Comparison of ENCODE assay signal across 22 cellular contexts in the genomic region with DNA sequence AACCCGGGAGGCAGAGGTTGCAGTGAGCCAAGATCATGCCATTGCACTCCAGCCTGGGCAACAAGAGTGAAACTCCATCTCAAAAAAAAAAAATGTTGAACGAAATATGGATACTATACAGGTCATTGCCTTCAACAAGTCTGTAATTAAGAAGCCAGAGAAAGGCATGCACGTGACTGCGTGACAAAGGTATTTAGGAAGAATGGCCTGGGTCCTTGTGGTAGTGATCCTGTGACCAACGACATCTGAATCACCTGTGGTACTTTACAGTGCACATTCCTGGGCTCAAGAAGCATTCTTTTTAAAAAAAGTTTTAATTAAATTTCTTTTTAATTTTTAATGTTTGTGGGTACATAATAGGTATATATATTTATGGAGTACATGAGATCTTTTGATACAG.
"Had no signal": no experiment of that assay in that cellular context is flagged by ENCODE, and none has a peak within 500 bp of the region (broad histone marks: within the 10 kb centered on the region; RNA-seq: fewer than 3 reads in every experiment).

No MANE protein-coding gene starts in this region.

- H3K27ac ChIP-seq: coronary artery, foreskin keratinocyte, left ventricle myocardium inferior, parathyroid adenoma, prostate gland, skin epidermis, testis, tibial nerve had no signal

- H3K9me3 ChIP-seq: prostate gland, testis had no signal

- ATAC-seq: foreskin keratinocyte; left cardiac atrium; naive thymus-derived CD4-positive, alpha-beta T cell; sciatic nerve; stimulated activated naive B cell treated with anti-CD40 and anti-IgM and Interleukin-4, amounts not matched to agents 10 μg/mL and 1 μg/mL and 100 μg/mL, for 72 hours; stimulated activated naive CD8-positive, alpha-beta T cell treated with anti-CD3 and anti-CD28 coated beads, Interleukin-15, amount 100 ng/mL, for 72 hours had no signal

- H3K4me3 ChIP-seq: coronary artery, left ventricle myocardium inferior, lung, prostate gland, skin epidermis, testis, tibial nerve had no signal

- H2AFZ ChIP-seq: parathyroid adenoma had no signal

- H3K36me3 ChIP-seq: left ventricle myocardium inferior, prostate gland, tibial nerve had no signal

- H3K9ac ChIP-seq: parathyroid adenoma had no signal

- DNase-seq: effector CD4-positive, alpha-beta T cell; endodermal cell; erythroblast; foreskin keratinocyte; left cardiac atrium; left ventricle myocardium inferior; mesenchymal stem cell; naive thymus-derived CD4-positive, alpha-beta T cell; nephron progenitor cell; retina; stimulated activated CD4-positive, alpha-beta T cell treated with anti-CD3 and anti-CD28 coated beads, Interleukin-2, amount 100 ng/mL, for 24 hours; stimulated activated CD4-positive, alpha-beta T cell treated with anti-CD3 and anti-CD28 coated beads, Interleukin-4, amount 100 ng/mL, for 4 hours; stimulated activated naive B cell treated with anti-CD40 and anti-IgM and Interleukin-4, amounts not matched to agents 10 μg/mL and 1 μg/mL and 100 μg/mL, for 72 hours; stimulated activated naive CD8-positive, alpha-beta T cell treated with anti-CD3 and anti-CD28 coated beads, Interleukin-15, amount 100 ng/mL, for 72 hours; testis had no signal

- H3K27me3 ChIP-seq: foreskin keratinocyte, testis, tibial nerve had no signal

- H3K4me1 ChIP-seq: foreskin keratinocyte, left ventricle myocardium inferior, parathyroid adenoma, prostate gland, testis, tibial nerve had no signal

- H3K79me2 ChIP-seq: parathyroid adenoma had no signal
